8 cellular contexts compared by ENCODE assay signal in genomic region chr9:91192379-91192775, GRCh38.
A peak's percentile ranks its signal among the peaks of the same experiment; 100 is the strongest.
DNase-seq lines count a peak whose midpoint lies in the region; ATAC-seq, FAIRE-seq and TF ChIP-seq lines count a peak whose summit lies in the region.

No MANE protein-coding gene starts in this region.

- peak overlapping the region; percentile 59 for H3K4me3 Mint-ChIP-seq in activated naive CD4-positive, alpha-beta T cell treated with anti-CD3 and anti-CD28 coated beads, Interleukin-2, amount 50 U/mL, for 24 hours

- peaks cover 4% of the 10 kb centered on the region for H3K36me3 Mint-ChIP-seq in activated naive CD4-positive, alpha-beta T cell treated with anti-CD3 and anti-CD28 coated beads, Interleukin-2, amount 50 U/mL, for 24 hours

- POLR2A ChIA-PET in HepG2 (lab: Yijun Ruan, JAX), result interaction anchor here (0.7 to 3.1 kb wide), 25 partner anchors 8 to 1133 kb away, joined by 3 to 35 read pairs (median 3); partner anchors contain the start of genes AUH, CENPP, NFIL3 and NOL8

- H3K27me3 Mint-ChIP-seq in activated naive CD4-positive, alpha-beta T cell treated with anti-CD3 and anti-CD28 coated beads, Interleukin-2, amount 50 U/mL, for 24 hours, result no peaks in the 10 kb centered on the region

- H2AFZ ChIP-seq in HepG2 (ENCODE audit: low read length), result no peak overlapping the region

- no peak for TF ChIP-seq RAD21 in HepG2 (CRISPR knock-in tag; IDR thresholded peaks at IDR 0.05)

- H3K9me3 Mint-ChIP-seq in activated naive CD4-positive, alpha-beta T cell treated with anti-CD3 and anti-CD28 coated beads, Interleukin-2, amount 50 U/mL, for 24 hours, result peaks cover 6% of the 10 kb centered on the region

- H3K4me1 ChIP-seq in HepG2 (ENCODE audit: insufficient read depth, low read length) (peaks cover 69% of the 10 kb centered on the region), transverse colon (peaks cover 35 to 63% (median 49%) of the 10 kb centered on the region in 4 donors)

- no peak for TF ChIP-seq CTCF in HepG2 (CRISPR knock-in tag; IDR thresholded peaks at IDR 0.05)
- peak in 1 of 5 experiments; percentile 31 for TF ChIP-seq CTCF in transverse colon (IDR thresholded peaks at IDR 0.05)

- TF ChIP-seq EP300 in HepG2 (IDR thresholded peaks at IDR 0.05; ENCODE audit: low read depth in 2 of 2, low read length in 2 of 2), result no peak
- TF ChIP-seq EP300 in HepG2 (CRISPR knock-in tag; IDR thresholded peaks at IDR 0.05; ENCODE audit: borderline replicate concordance), result no peak
- no peak for TF ChIP-seq EP300 in transverse colon (IDR thresholded peaks at IDR 0.05; ENCODE audit: low read depth)

- no peak for TF ChIP-seq POLR2A in HepG2 (IDR thresholded peaks at IDR 0.05; ENCODE audit: insufficient read depth in 1 of 2, low read depth in 2 of 2, low read length in 2 of 2)
- no peak for TF ChIP-seq POLR2A in transverse colon (IDR thresholded peaks at IDR 0.05)

- H3K27ac ChIP-seq in HepG2 (ENCODE audit: extremely low read length, insufficient read depth, low read length) (peak overlapping the region; percentile 100), transverse colon (peak overlapping the region; percentile 95 to 99 (median 98))

- peak overlapping the region; percentile 92 for H3K4me2 ChIP-seq in HepG2 (ENCODE audit: low read depth, low read length)

- FAIRE-seq in HepG2 (lab: Jason Lieb, UNC), result no peak

- DNase-seq in stimulated activated CD4-positive, alpha-beta T cell treated with anti-CD3 and anti-CD28 coated beads, Interleukin-1b, Interleukin-23, amount 100 ng/mL, for 48 hours, result peak; percentile 63
- no peak for DNase-seq in stimulated activated CD4-positive, alpha-beta T cell treated with anti-CD3 and anti-CD28 coated beads, Interleukin-4, amount 100 ng/mL, for 1 hour
- DNase-seq in HepG2 (ENCODE audit: low spot score), result peak; percentile 30
- no peak for DNase-seq in transverse colon
- DNase-seq in NCI-H526 treated with DMSO at 0.1 percent for 48 hours (lab: John Stamatoyannopoulos, UW), result no peak
- no peak for DNase-seq in occipital lobe (lab: John Stamatoyannopoulos, UW)
- DNase-seq in SHP77 (lab: John Stamatoyannopoulos, UW), result no peak

- H3K79me2 ChIP-seq in HepG2 (ENCODE audit: insufficient read depth, low read length), result peaks cover 19% of the 10 kb centered on the region

- H3K4me3 ChIP-seq in HepG2 (replicated peaks in 1 of 3; ENCODE audit: insufficient read depth in 1 of 3, low read depth in 2 of 3, low read length in 3 of 3) (no peak overlapping the region), transverse colon (peak overlapping the region in 1 of 4 donors; percentile 56)

- intact Hi-C loops in HepG2 (cut with micrococcal nuclease; ENCODE audit: unreplicated experiment) (loop anchor here (2.0 to 10.0 kb wide), 2 partner anchors 104 to 128 kb away; no protein-coding TSS in a partner anchor), transverse colon (cut with DNase I; ENCODE audit: low total_unique reads) (loop anchor here (2.0 kb wide), 1 partner anchor 230 kb away; the partner anchor contains the start of gene NFIL3)

- CTCF ChIA-PET in HepG2 (lab: Yijun Ruan, JAX; ENCODE audit: low intra/inter-chr PET ratio, low total read pairs), result no interaction called here

- H3K36me3 ChIP-seq in HepG2 (replicated peaks in 1 of 2; ENCODE audit: control insufficient read depth in 1 of 2, insufficient read depth in 2 of 2, low read length in 2 of 2) (no peaks in the 10 kb centered on the region), transverse colon (no peaks in the 10 kb centered on the region)

- WGBS in HepG2 (ENCODE audit: low lambda C conversion rate), result 68% methylated on average over 3 of the region's 3 CpGs
- WGBS in transverse colon (ENCODE audit: low coverage in 1 of 2), 2 donors, result 33 to 38% methylated on average over 2 to 3 of the region's 3 CpGs

- peaks cover 30% of the 10 kb centered on the region for H3K4me1 Mint-ChIP-seq in activated naive CD4-positive, alpha-beta T cell treated with anti-CD3 and anti-CD28 coated beads, Interleukin-2, amount 50 U/mL, for 24 hours

- H3K27me3 ChIP-seq in HepG2 (ENCODE audit: control insufficient read depth in 1 of 2, insufficient read depth in 2 of 2, low read length in 2 of 2) (no peaks in the 10 kb centered on the region), transverse colon (no peaks in the 10 kb centered on the region)

- in situ Hi-C loops in HepG2 (cut with HindIII; ENCODE audit: extremely low pct_ligation_motif_present, low pct_unique_long_range_greater_than_20kb), result loop anchor here (5.0 to 10.0 kb wide), 2 partner anchors 148 to 230 kb away; partner anchors contain the start of gene NFIL3
- in situ Hi-C loops in transverse colon (cut with MboI; ENCODE audit: low pct_ligation_motif_present in 1 of 4, low pct_unique_long_range_greater_than_20kb in 1 of 4, low sequenced_read_pairs in 3 of 4), result loop anchor here in 2 of 4 donors (5.0 to 10.0 kb wide), 2 partner anchors 232 to 235 kb away; partner anchors contain the start of gene NFIL3 (in 1 of the 2)

- ATAC-seq in HepG2, result no peak

- H4K20me1 ChIP-seq in HepG2 (ENCODE audit: insufficient read depth, low read length), result no peaks in the 10 kb centered on the region

- no TSS peak for BruUV-seq in HepG2 (replicated peaks; lab: Mats Ljungman, UMichigan)

- peak overlapping the region; percentile 99 for H3K9ac ChIP-seq in HepG2 (ENCODE audit: insufficient read depth, low read depth, low read length)

- peak overlapping the region; percentile 79 for H3K27ac Mint-ChIP-seq in activated naive CD4-positive, alpha-beta T cell treated with anti-CD3 and anti-CD28 coated beads, Interleukin-2, amount 50 U/mL, for 24 hours

- H3K9me3 ChIP-seq in HepG2 (ENCODE audit: low read length), result no peaks in the 10 kb centered on the region
- H3K9me3 ChIP-seq in transverse colon, result no peaks in the 10 kb centered on the region

TF ChIP-seq in HepG2, 621 proteins besides CTCF, POLR2A, EP300 and RAD21 (continues in another document):
- TF ChIP-seq MED1 (CRISPR knock-in tag; IDR thresholded peaks at IDR 0.05) (peak; percentile 18; the same call in 1 of the 2 replicates), ZNF550 (CRISPR knock-in tag; IDR thresholded peaks at IDR 0.05; ENCODE audit: borderline replicate concordance) (no peak), JUN (CRISPR knock-in tag; IDR thresholded peaks at IDR 0.05) (no peak), MAFK (conservative IDR thresholded peaks at IDR 0.05 in 1 of 2, IDR thresholded peaks at IDR 0.05 in 1 of 2; ENCODE audit: low read length in 2 of 2) (peak; percentile 86 to 94), ZNF101 (CRISPR knock-in tag; IDR thresholded peaks at IDR 0.05; ENCODE audit: borderline replicate concordance, low read depth) (no peak), MED13 (CRISPR knock-in tag; IDR thresholded peaks at IDR 0.05) (no peak), ZNF552 (CRISPR knock-in tag; IDR thresholded peaks at IDR 0.05; ENCODE audit: borderline replicate concordance) (no peak), ZNF253 (CRISPR knock-in tag; IDR thresholded peaks at IDR 0.05; ENCODE audit: borderline replicate concordance) (no peak), RFXANK (CRISPR knock-in tag; IDR thresholded peaks at IDR 0.05) (no peak), BCLAF1 (IDR thresholded peaks at IDR 0.05) (no peak), THAP11 (CRISPR knock-in tag; IDR thresholded peaks at IDR 0.05) (0 out of 2 replicates have a peak, but pooled peaks have one; percentile 11), SETDB1 (CRISPR knock-in tag; IDR thresholded peaks at IDR 0.05; ENCODE audit: borderline replicate concordance) (no peak), FOXA3 (CRISPR knock-in tag; IDR thresholded peaks at IDR 0.05) (no peak), ZMYM2 (CRISPR knock-in tag; IDR thresholded peaks at IDR 0.05) (no peak), STAT6 (CRISPR knock-in tag; IDR thresholded peaks at IDR 0.05; ENCODE audit: borderline replicate concordance) (no peak), SRY (CRISPR knock-in tag; IDR thresholded peaks at IDR 0.05) (0 out of 2 replicates have a peak, but pooled peaks have one; percentile 33)

Comparison
In these comparisons a context has a peak if more than half of its experiments do, and no peak if none do; other contexts are left out.
1. DNase-seq: peak in stimulated activated CD4-positive, alpha-beta T cell treated with anti-CD3 and anti-CD28 coated beads, Interleukin-1b, Interleukin-23, amount 100 ng/mL, for 48 hours (single experiment) and HepG2 (single experiment); none in stimulated activated CD4-positive, alpha-beta T cell treated with anti-CD3 and anti-CD28 coated beads, Interleukin-4, amount 100 ng/mL, for 1 hour (single experiment), transverse colon (single experiment), NCI-H526 treated with DMSO at 0.1 percent for 48 hours (single experiment), occipital lobe (single experiment) and SHP77 (0 of 2).